11 cellular contexts compared by ENCODE assay signal in genomic region chr1:179230721-179231120, GRCh38. TPM values are rescaled to one million over a fixed set of nuclear protein-coding genes. Genes with fewer than 3 reads are reported as not detected.
DNase-seq lines count a peak whose midpoint lies in the region; ATAC-seq and TF ChIP-seq lines count a peak whose summit lies in the region.
"Had no signal": no experiment of that assay in that cellular context is flagged by ENCODE, and none has a peak within 500 bp of the region (broad histone marks: within the 10 kb centered on the region; RNA-seq: fewer than 3 reads in every experiment).

No MANE protein-coding gene starts in this region.

- peak overlapping the region; percentile 93 to 97 (median 96) for H3K4me3 Mint-ChIP-seq in CD4-positive, CD25-positive, alpha-beta regulatory T cell
- peak overlapping the region; percentile 91 for H3K4me3 Mint-ChIP-seq in activated naive CD8-positive, alpha-beta T cell
- H3K4me3 Mint-ChIP-seq in mesothelial cell of epicardium, result peak overlapping the region; percentile 89

- CTCF ChIA-PET in HCT116 (lab: Charles Lee), result interaction anchor here (1.1 kb wide), 1 partner anchor 110 kb away, joined by 3 read pairs; no protein-coding TSS in a partner anchor

- no peak overlapping the region for H4K8ac ChIP-seq in neuronal stem cell (ENCODE audit: low read depth, low read length)

- peak overlapping the region; percentile 89 for H3K9ac ChIP-seq in HCT116 (ENCODE audit: low read length)
- H3K9ac ChIP-seq in neuronal stem cell (ENCODE audit: low read depth, low read length, poor library complexity), result no peak overlapping the region

- H3K23ac ChIP-seq in neuronal stem cell (ENCODE audit: low read depth, low read length, poor library complexity), result no peak overlapping the region

- peaks cover 22 to 39% (median 26%) of the 10 kb centered on the region in 4 donors for H3K4me1 Mint-ChIP-seq in CD4-positive, CD25-positive, alpha-beta regulatory T cell
- H3K4me1 Mint-ChIP-seq in activated naive CD8-positive, alpha-beta T cell (ENCODE audit: low read depth), result peaks cover 31% of the 10 kb centered on the region
- peaks cover 16% of the 10 kb centered on the region for H3K4me1 Mint-ChIP-seq in mesothelial cell of epicardium

- TF ChIP-seq EP300 in tibial nerve (IDR thresholded peaks at IDR 0.05), result no peak

- no peak overlapping the region for H3K18ac ChIP-seq in neuronal stem cell (ENCODE audit: low read length)

- peaks cover 30% of the 10 kb centered on the region for H3K79me2 ChIP-seq in HCT116 (ENCODE audit: insufficient read depth, low read length)

- H3K36me3 Mint-ChIP-seq in CD4-positive, CD25-positive, alpha-beta regulatory T cell, result peaks cover 5% of the 10 kb centered on the region
- peaks cover 5% of the 10 kb centered on the region for H3K36me3 Mint-ChIP-seq in activated naive CD8-positive, alpha-beta T cell
- peaks cover 2% of the 10 kb centered on the region for H3K36me3 Mint-ChIP-seq in mesothelial cell of epicardium

- BruUV-seq in HCT116 (replicated peaks; lab: Mats Ljungman, UMichigan), result no TSS peak

- no peak overlapping the region for H2AK5ac ChIP-seq in neuronal stem cell (ENCODE audit: low read depth, low read length)

- H2BK15ac ChIP-seq in neuronal stem cell (ENCODE audit: low read length), result no peak overlapping the region

- H3K27me3 Mint-ChIP-seq in CD4-positive, CD25-positive, alpha-beta regulatory T cell, result no peaks in the 10 kb centered on the region
- no peaks in the 10 kb centered on the region for H3K27me3 Mint-ChIP-seq in activated naive CD8-positive, alpha-beta T cell
- no peaks in the 10 kb centered on the region for H3K27me3 Mint-ChIP-seq in mesothelial cell of epicardium (ENCODE audit: low read depth)

- no peak overlapping the region for H3K27ac ChIP-seq in CD4-positive, CD25-positive, alpha-beta regulatory T cell (ENCODE audit: insufficient read depth, low read length, poor library complexity, severe bottlenecking)
- H3K27ac ChIP-seq in HCT116 (ENCODE audit: low read depth, low read length) (no peak overlapping the region), tibial nerve (peak overlapping the region in 2 of 4 donors; percentile 94 to 96), neuronal stem cell (replicated peaks; ENCODE audit: low read length) (no peak overlapping the region)

- H2AFZ ChIP-seq in HCT116 (ENCODE audit: low read depth, low read length, poor library complexity, severe bottlenecking) (peak overlapping the region; percentile 77), neuronal stem cell (ENCODE audit: low read length) (no peak overlapping the region)

- H2BK120ac ChIP-seq in neuronal stem cell (ENCODE audit: low read depth, low read length), result no peak overlapping the region

- peak overlapping the region in 1 of 3 donors; percentile 86 for H3K27ac Mint-ChIP-seq in CD4-positive, CD25-positive, alpha-beta regulatory T cell
- no peak overlapping the region for H3K27ac Mint-ChIP-seq in activated naive CD8-positive, alpha-beta T cell
- no peak overlapping the region for H3K27ac Mint-ChIP-seq in mesothelial cell of epicardium

- no peaks in the 10 kb centered on the region for H3K9me3 Mint-ChIP-seq in CD4-positive, CD25-positive, alpha-beta regulatory T cell
- no peaks in the 10 kb centered on the region for H3K9me3 Mint-ChIP-seq in activated naive CD8-positive, alpha-beta T cell (ENCODE audit: low read depth)
- H3K9me3 Mint-ChIP-seq in mesothelial cell of epicardium, result peaks cover 4% of the 10 kb centered on the region

- no peak overlapping the region for H2BK5ac ChIP-seq in neuronal stem cell (ENCODE audit: low read length)

- H3K4me1 ChIP-seq in CD4-positive, CD25-positive, alpha-beta regulatory T cell (ENCODE audit: control insufficient read depth, insufficient read depth, low read length, poor library complexity, severe bottlenecking), result peaks cover 20% of the 10 kb centered on the region
- H3K4me1 ChIP-seq in HCT116 (ENCODE audit: control insufficient read depth in 1 of 2, insufficient read depth in 2 of 2, low read length in 2 of 2), result peaks cover 30 to 57% of the 10 kb centered on the region in 2 experiments
- H3K4me1 ChIP-seq in tibial nerve, result peaks cover 0 to 37% (median 20%) of the 10 kb centered on the region in 4 donors
- H3K4me1 ChIP-seq in neuronal stem cell (ENCODE audit: control insufficient read depth in 2 of 2, insufficient read depth in 1 of 2, low read depth in 1 of 2, low read length in 2 of 2), result peaks cover 2 to 4% of the 10 kb centered on the region in 2 donors

- RAD21 ChIA-PET in HCT116 (lab: Charles Lee; ENCODE audit: low non-redundant PET in 1 of 2, low total read pairs in 2 of 2, uncharacterized antibody in 2 of 2, unreplicated experiment in 2 of 2), result no interaction called here

- no peak for DNase-seq in CD4-positive, CD25-positive, alpha-beta regulatory T cell
- no peak for DNase-seq in HCT116 (ENCODE audit: low read depth, low spot score)
- DNase-seq in mesothelial cell of epicardium (ENCODE audit: low spot score in 2 of 2, unreplicated experiment in 2 of 2), result no peak
- no peak for DNase-seq in DMS79 treated with DMSO at 0.1 percent for 48 hours (lab: John Stamatoyannopoulos, UW)
- no peak for DNase-seq in tibial nerve (ENCODE audit: low spot score in 2 of 2)
- no peak for DNase-seq in HPDE6-E6E7 (ENCODE audit: extremely low spot score)
- no peak for DNase-seq in neuronal stem cell (ENCODE audit: low spot score)
- DNase-seq: MV-4-11, NCI-H524 treated with DMSO at 0.1 percent for 48 hours, SW 1271 had no signal

- TF ChIP-seq CTCF in HCT116 (IDR thresholded peaks at IDR 0.05 in 2 of 3, conservative IDR thresholded peaks at IDR 0.05 in 1 of 3; ENCODE audit: borderline replicate concordance in 1 of 3, insufficient read depth in 1 of 3, low read depth in 2 of 3, low read length in 2 of 3) (no peak), mesothelial cell of epicardium (IDR thresholded peaks at IDR 0.05; ENCODE audit: unreplicated experiment) (no peak), tibial nerve (IDR thresholded peaks at IDR 0.05) (no peak)

- no peak for TF ChIP-seq RAD21 in HCT116 (IDR thresholded peaks at IDR 0.05; ENCODE audit: low read depth)

- H3K4ac ChIP-seq in neuronal stem cell (ENCODE audit: low read length), result no peak overlapping the region

- no peaks in the 10 kb centered on the region for H3K27me3 ChIP-seq in CD4-positive, CD25-positive, alpha-beta regulatory T cell (ENCODE audit: control insufficient read depth, insufficient read depth, low read length)
- H3K27me3 ChIP-seq in HCT116 (ENCODE audit: insufficient read depth, low read length), result no peaks in the 10 kb centered on the region
- H3K27me3 ChIP-seq in tibial nerve, result no peaks in the 10 kb centered on the region
- H3K27me3 ChIP-seq in neuronal stem cell (ENCODE audit: control insufficient read depth in 3 of 3, insufficient read depth in 3 of 3, low read depth in 1 of 3, low read length in 3 of 3), result no peaks in the 10 kb centered on the region

- no peaks in the 10 kb centered on the region for H4K20me1 ChIP-seq in HCT116 (ENCODE audit: insufficient read depth)

- H4K91ac ChIP-seq in neuronal stem cell (ENCODE audit: low read depth, low read length, poor library complexity), result no peak overlapping the region

- intact Hi-C loops in HCT116 (cut with micrococcal nuclease), result loop anchor here (5.0 to 10.0 kb wide), 2 partner anchors 103 to 696 kb away; no protein-coding TSS in a partner anchor

- WGBS in tibial nerve, 2 donors, result 39 to 45% methylated on average over 3 of the region's 3 CpGs
- WGBS in neuronal stem cell (ENCODE audit: extremely low coverage in 2 of 2, insufficient read length in 2 of 2, insufficient replicate concordance in 1 of 2), 2 donors, result no CpG with 5 or more reads among the region's 3 CpGs

- H3K9me3 ChIP-seq in CD4-positive, CD25-positive, alpha-beta regulatory T cell (ENCODE audit: control insufficient read depth in 2 of 2, low read length in 2 of 2), result no peaks in the 10 kb centered on the region
- H3K9me3 ChIP-seq in HCT116 (ENCODE audit: control insufficient read depth in 1 of 2, insufficient read depth in 1 of 2, low read depth in 1 of 2, low read length in 2 of 2) (no peaks in the 10 kb centered on the region), tibial nerve (no peaks in the 10 kb centered on the region), neuronal stem cell (replicated peaks in 1 of 2; ENCODE audit: control insufficient read depth in 2 of 2, insufficient read depth in 1 of 2, low read depth in 1 of 2, low read length in 2 of 2) (no peaks in the 10 kb centered on the region)

- no peaks in the 10 kb centered on the region for H3K36me3 ChIP-seq in CD4-positive, CD25-positive, alpha-beta regulatory T cell (ENCODE audit: control insufficient read depth, insufficient read depth, low read length)
- H3K36me3 ChIP-seq in HCT116 (ENCODE audit: control insufficient read depth in 1 of 2, insufficient read depth in 2 of 2, low read length in 2 of 2) (no peaks in the 10 kb centered on the region), tibial nerve (no peaks in the 10 kb centered on the region), neuronal stem cell (replicated peaks in 1 of 2; ENCODE audit: control insufficient read depth in 2 of 2, insufficient read depth in 2 of 2, low read length in 2 of 2) (peaks cover 0 to 7% of the 10 kb centered on the region in 2 donors)

- H3K4me2 ChIP-seq in HCT116 (ENCODE audit: low read length) (peak overlapping the region; percentile 87), neuronal stem cell (ENCODE audit: insufficient read depth, low read length, poor library complexity, severe bottlenecking) (no peak overlapping the region)

- no peak overlapping the region for H3K14ac ChIP-seq in neuronal stem cell (ENCODE audit: low read length)

- H3K79me1 ChIP-seq in neuronal stem cell (ENCODE audit: low read depth, low read length), result peaks cover 2% of the 10 kb centered on the region

- H3K4me3 ChIP-seq in CD4-positive, CD25-positive, alpha-beta regulatory T cell (ENCODE audit: low read depth, low read length), result no peak overlapping the region
- H3K4me3 ChIP-seq in HCT116 (replicated peaks in 1 of 2; ENCODE audit: low read depth in 1 of 2, low read length in 2 of 2) (no peak overlapping the region), tibial nerve (no peak overlapping the region), neuronal stem cell (ENCODE audit: low read length in 2 of 2) (no peak overlapping the region)

- ATAC-seq in CD4-positive, CD25-positive, alpha-beta regulatory T cell (ENCODE audit: low read depth in 2 of 2), result no peak
- ATAC-seq in HCT116, result no peak

- POLR2A ChIA-PET in HCT116 (lab: Charles Lee), result no interaction called here

- H3K9me2 ChIP-seq in HCT116 (ENCODE audit: insufficient read depth), result no peaks in the 10 kb centered on the region

- TF ChIP-seq POLR2A in HCT116 (IDR thresholded peaks at IDR 0.05; ENCODE audit: borderline replicate concordance, extremely low read depth, insufficient read depth, insufficient read length) (no peak), tibial nerve (IDR thresholded peaks at IDR 0.05) (no peak)

- H2BK12ac ChIP-seq in neuronal stem cell (ENCODE audit: low read length), result no peak overlapping the region

RNA-seq across cellular contexts. Expression of gene ABL2, which starts 1.2 kb away (rescaled TPM):
- 16.4 TPM for total RNA-seq in CD4-positive, CD25-positive, alpha-beta regulatory T cell
- 1 to 10 TPM in 2 of 4 donors, under 1 TPM in 2; 0.56 to 1.4 (median 0.89) TPM for polyA plus RNA-seq in CD4-positive, CD25-positive, alpha-beta regulatory T cell
- total RNA-seq in HCT116 (2021; ENCODE audit: unreplicated experiment), result 22.9 TPM
- polyA plus RNA-seq in HCT116 (2012), result 7.0 and 7.9 TPM in 2 replicates
- 22.5 to 23.7 TPM (median 22.7 TPM) in 3 replicates for total RNA-seq in mesothelial cell of epicardium
- 10 to 100 TPM; 22.0 to 43.5 (median 27.0) TPM for total RNA-seq in tibial nerve
- 7.8 TPM for polyA plus RNA-seq in neuronal stem cell (2013, experiment 1 of 2)
- polyA plus RNA-seq in neuronal stem cell (2013, experiment 2 of 2), result 8.4 TPM
